21 cellular contexts compared by ENCODE assay signal in the genomic region with DNA sequence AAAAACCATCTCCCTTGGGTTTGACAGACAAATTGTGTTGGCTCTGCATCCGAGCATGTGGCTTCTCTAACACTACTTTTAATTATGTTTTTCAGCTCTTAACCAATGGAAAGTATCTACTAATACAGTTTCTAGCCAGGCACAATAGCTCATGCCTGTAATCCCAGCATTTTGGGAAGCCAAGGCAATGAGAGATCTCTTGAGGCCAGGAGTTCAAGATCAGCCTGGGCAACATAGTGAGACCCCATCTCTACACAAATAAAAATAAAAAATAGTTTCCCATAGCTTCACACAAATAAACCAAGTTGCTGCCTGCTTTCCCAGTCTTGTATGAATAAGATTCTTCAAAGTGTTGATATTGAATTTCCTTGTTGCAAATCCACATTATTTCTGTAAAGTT.
"Had no signal": no experiment of that assay in that cellular context is flagged by ENCODE, and none has a peak within 500 bp of the region (broad histone marks: within the 10 kb centered on the region; RNA-seq: fewer than 3 reads in every experiment).

No MANE protein-coding gene starts in this region.

- H3K9me3 Mint-ChIP-seq: activated B cell treated with CpG ODN at 0.5 μM for 24 hours; activated CD4-positive, alpha-beta memory T cell treated with anti-CD3 and anti-CD28 coated beads, Interleukin-2, amount 10 ng/mL, durations not matched to agents 7 days and 5 days; activated naive CD8-positive, alpha-beta T cell treated with anti-CD3 and anti-CD28 coated beads, Interleukin-2, amount 10 ng/mL, durations not matched to agents 7 days and 5 days; immature natural killer cell; natural killer cell; stimulated activated naive B cell treated with anti-CD40 and anti-IgM and Interleukin-4, amounts not matched to agents 10 μg/mL and 1 μg/mL and 100 μg/mL, for 72 hours; T-helper 2 cell treated with Interferon-gamma antibody and Interleukin-4, amounts not matched to agents 5 μg/mL and 100 μg/mL, for 36 hours had no signal

- H3K9me3 ChIP-seq: esophagus muscularis mucosa, gastroesophageal sphincter, heart right ventricle, ovary had no signal

- H3K4me3 Mint-ChIP-seq: activated B cell treated with CpG ODN at 0.5 μM for 24 hours; activated CD4-positive, alpha-beta memory T cell treated with anti-CD3 and anti-CD28 coated beads, Interleukin-2, amount 10 ng/mL, durations not matched to agents 7 days and 5 days; activated CD8-positive, alpha-beta memory T cell treated with anti-CD3 and anti-CD28 coated beads, Interleukin-2, amount 10 ng/mL, durations not matched to agents 7 days and 5 days; activated naive CD8-positive, alpha-beta T cell treated with anti-CD3 and anti-CD28 coated beads, Interleukin-2, amount 10 ng/mL, durations not matched to agents 7 days and 5 days; immature natural killer cell; natural killer cell; stimulated activated naive B cell treated with anti-CD40 and anti-IgM and Interleukin-4, amounts not matched to agents 10 μg/mL and 1 μg/mL and 100 μg/mL, for 72 hours; T-helper 2 cell treated with Interferon-gamma antibody and Interleukin-4, amounts not matched to agents 5 μg/mL and 100 μg/mL, for 36 hours had no signal

- H3K36me3 Mint-ChIP-seq: activated CD8-positive, alpha-beta memory T cell treated with anti-CD3 and anti-CD28 coated beads, Interleukin-2, amount 10 ng/mL, durations not matched to agents 7 days and 5 days; activated naive CD8-positive, alpha-beta T cell treated with anti-CD3 and anti-CD28 coated beads, Interleukin-2, amount 10 ng/mL, durations not matched to agents 7 days and 5 days; immature natural killer cell; natural killer cell; stimulated activated naive B cell treated with anti-CD40 and anti-IgM and Interleukin-4, amounts not matched to agents 10 μg/mL and 1 μg/mL and 100 μg/mL, for 72 hours had no signal

- H3K4me1 Mint-ChIP-seq: natural killer cell had no signal

- H3K36me3 ChIP-seq: esophagus muscularis mucosa, gastroesophageal sphincter, heart right ventricle, ovary had no signal

- DNase-seq: activated B cell treated with CpG ODN at 0.5 μM for 24 hours; activated CD4-positive, alpha-beta memory T cell treated with anti-CD3 and anti-CD28 coated beads, Interleukin-2, amount 10 ng/mL, durations not matched to agents 7 days and 5 days; activated CD4-positive, alpha-beta T cell treated with anti-CD3 and anti-CD28 coated beads for 48 hours; activated CD8-positive, alpha-beta memory T cell treated with anti-CD3 and anti-CD28 coated beads, Interleukin-2, amount 10 ng/mL, durations not matched to agents 7 days and 5 days; activated naive CD8-positive, alpha-beta T cell treated with anti-CD3 and anti-CD28 coated beads, Interleukin-2, amount 10 ng/mL, durations not matched to agents 7 days and 5 days; cerebellar nuclear complex; cortex of kidney; heart right ventricle; immature natural killer cell; kidney glomerular epithelial cell; left ventricle myocardium superior; mesenchymal stem cell; natural killer cell; ovary; stimulated activated naive B cell treated with anti-CD40 and anti-IgM and Interleukin-4, amounts not matched to agents 10 μg/mL and 1 μg/mL and 100 μg/mL, for 72 hours had no signal

- FAIRE-seq: endothelial cell of umbilical vein, TTC549 had no signal

- ATAC-seq: activated CD8-positive, alpha-beta memory T cell treated with anti-CD3 and anti-CD28 coated beads, Interleukin-2, amount 10 ng/mL, durations not matched to agents 7 days and 5 days; gastroesophageal sphincter; heart right ventricle; left ventricle myocardium superior; natural killer cell; sciatic nerve; stimulated activated naive B cell treated with anti-CD40 and anti-IgM and Interleukin-4, amounts not matched to agents 10 μg/mL and 1 μg/mL and 100 μg/mL, for 72 hours had no signal

- H3K27ac Mint-ChIP-seq: activated B cell treated with CpG ODN at 0.5 μM for 24 hours; activated CD4-positive, alpha-beta memory T cell treated with anti-CD3 and anti-CD28 coated beads, Interleukin-2, amount 10 ng/mL, durations not matched to agents 7 days and 5 days; activated CD8-positive, alpha-beta memory T cell treated with anti-CD3 and anti-CD28 coated beads, Interleukin-2, amount 10 ng/mL, durations not matched to agents 7 days and 5 days; activated naive CD8-positive, alpha-beta T cell treated with anti-CD3 and anti-CD28 coated beads, Interleukin-2, amount 10 ng/mL, durations not matched to agents 7 days and 5 days; immature natural killer cell; natural killer cell; stimulated activated naive B cell treated with anti-CD40 and anti-IgM and Interleukin-4, amounts not matched to agents 10 μg/mL and 1 μg/mL and 100 μg/mL, for 72 hours; T-helper 2 cell treated with Interferon-gamma antibody and Interleukin-4, amounts not matched to agents 5 μg/mL and 100 μg/mL, for 36 hours had no signal

- H3K27me3 Mint-ChIP-seq: activated B cell treated with CpG ODN at 0.5 μM for 24 hours; activated naive CD8-positive, alpha-beta T cell treated with anti-CD3 and anti-CD28 coated beads, Interleukin-2, amount 10 ng/mL, durations not matched to agents 7 days and 5 days; stimulated activated naive B cell treated with anti-CD40 and anti-IgM and Interleukin-4, amounts not matched to agents 10 μg/mL and 1 μg/mL and 100 μg/mL, for 72 hours had no signal

- H3K27me3 ChIP-seq: esophagus muscularis mucosa, gastroesophageal sphincter, heart right ventricle, ovary had no signal

- H3K4me3 ChIP-seq: esophagus muscularis mucosa, gastroesophageal sphincter, heart right ventricle, ovary had no signal

- H3K27ac ChIP-seq: esophagus muscularis mucosa, gastroesophageal sphincter, heart right ventricle, ovary had no signal
